ENCODE assay signal across 1 cellular context in genomic region chr17:45298546-45299285, GRCh38.
A peak's percentile ranks its signal among the peaks of the same experiment; 100 is the strongest.
TF ChIP-seq lines count a peak whose summit lies in the region.

No MANE protein-coding gene starts in this region.

TF ChIP-seq in K562, 482 proteins besides CTCF, POLR2A, EP300 and RAD21:
- TF ChIP-seq ARHGAP35 (IDR thresholded peaks at IDR 0.05; ENCODE audit: partially characterized antibody) (no peak), ZNF133 (CRISPR knock-in tag; IDR thresholded peaks at IDR 0.05) (no peak), ZNF282 (CRISPR knock-in tag; IDR thresholded peaks at IDR 0.05) (0 out of 2 replicates have a peak, but pooled peaks have one; percentile 44), SAFB (IDR thresholded peaks at IDR 0.05; ENCODE audit: borderline replicate concordance, low read depth, low read length) (no peak), ZNF696 (CRISPR knock-in tag; conservative IDR thresholded peaks at IDR 0.05) (no peak)
